In the genomic region with DNA sequence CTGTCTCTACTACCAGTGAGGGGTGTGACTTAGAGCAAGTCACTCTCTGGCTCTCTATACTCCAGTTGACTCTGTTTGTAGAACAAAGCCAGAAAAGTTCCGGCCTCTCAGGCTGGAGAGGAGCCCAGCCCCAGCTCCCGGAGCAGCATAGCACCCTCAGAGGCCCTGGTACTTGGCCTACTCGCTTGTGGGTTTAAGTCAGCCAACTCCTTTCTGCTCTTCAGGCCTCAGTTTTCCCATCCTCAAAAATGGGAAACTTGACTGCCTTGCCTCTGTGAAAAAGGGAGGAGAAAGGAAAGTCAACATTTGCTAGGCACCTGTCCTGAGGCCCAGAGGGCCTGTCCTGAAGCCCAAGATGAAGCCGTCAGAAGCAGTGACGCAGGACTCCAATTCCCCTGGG, we compare ENCODE assay signal across 1 cellular context.
TF ChIP-seq lines count a peak whose summit lies in the region.

No MANE protein-coding gene starts in this region.

TF ChIP-seq in WTC11, 78 proteins besides CTCF, POLR2A, EP300 and RAD21 (continued from another document):
- TF ChIP-seq ZBTB43 (CRISPR knock-in tag; IDR thresholded peaks at IDR 0.05) = no peak
- no peak for TF ChIP-seq ZNF425 (CRISPR knock-in tag; conservative IDR thresholded peaks at IDR 0.05)
